35 cellular contexts compared by ENCODE assay signal in the genomic region with DNA sequence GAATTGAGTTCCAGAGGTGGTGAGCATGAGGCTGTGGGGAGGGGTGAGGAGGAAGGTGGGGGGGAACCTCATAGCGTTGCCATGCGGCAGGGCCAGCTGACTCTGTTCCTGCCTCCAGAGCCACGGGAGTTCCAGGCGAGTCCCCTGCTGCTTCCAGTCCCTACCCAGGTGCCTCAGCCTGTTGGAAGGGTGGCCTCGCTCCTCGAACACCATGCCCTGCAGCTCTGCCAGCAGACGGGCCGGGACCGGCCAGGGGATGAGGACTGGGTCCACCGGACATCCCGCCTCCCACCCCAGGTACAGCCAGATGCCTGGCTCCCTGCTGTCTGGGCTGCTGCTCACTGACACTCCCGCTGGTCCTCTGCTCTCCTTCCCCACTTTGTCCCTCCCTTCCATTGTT. TPM values are rescaled to one million over a fixed set of nuclear protein-coding genes. Genes with fewer than 3 reads are reported as not detected.
"Had no signal": no experiment of that assay in that cellular context is flagged by ENCODE, and none has a peak within 500 bp of the region (broad histone marks: within the 10 kb centered on the region; RNA-seq: fewer than 3 reads in every experiment).

No MANE protein-coding gene starts in this region.

- H3K4me1 ChIP-seq: Peyer's patch had no signal

- H3K9me3 ChIP-seq: Peyer's patch had no signal

- ATAC-seq: activated CD4-positive, alpha-beta T cell treated with anti-CD3 and anti-CD28 coated beads for 36 hours; activated CD8-positive, alpha-beta T cell treated with anti-CD3 and anti-CD28 coated beads, Interleukin-2, amount 10 ng/mL, durations not matched to agents 7 days and 5 days; activated naive CD8-positive, alpha-beta T cell treated with anti-CD3 and anti-CD28 coated beads, Interleukin-2, amount 50 U/mL, for 24 hours; activated T-cell treated with anti-CD3 and anti-CD28 coated beads, Interleukin-2, amount 50 U/mL, for 4 hours; Right ventricle myocardium inferior; SK-N-SH treated with all-trans-retinoic acid at 6 μM for 48 hours; T-cell; T-helper 17 cell had no signal

- H3K4me3 ChIP-seq: Peyer's patch had no signal

- H3K27me3 ChIP-seq: Peyer's patch had no signal

- DNase-seq: activated CD4-positive, alpha-beta T cell treated with anti-CD3 and anti-CD28 coated beads for 36 hours; activated CD4-positive, alpha-beta T cell treated with anti-CD3 and anti-CD28 coated beads, Interleukin-2, amount 10 ng/mL, durations not matched to agents 7 days and 5 days; activated CD4-positive, alpha-beta T cell treated with anti-CD3 and anti-CD28 coated beads, Interleukin-2, amount 50 U/mL, for 48 hours; activated CD8-positive, alpha-beta T cell treated with anti-CD3 and anti-CD28 coated beads, Interleukin-2, amount 10 ng/mL, durations not matched to agents 7 days and 5 days; activated effector memory CD4-positive, alpha-beta T cell treated with Interleukin-2 at 50 U/mL for 16 hours; activated naive CD4-positive, alpha-beta T cell treated with anti-CD3 and anti-CD28 coated beads, Interleukin-2, amount 10 ng/mL, durations not matched to agents 7 days and 5 days; activated naive CD8-positive, alpha-beta T cell treated with anti-CD3 and anti-CD28 coated beads, Interleukin-2, amount 50 U/mL, for 24 hours; activated T-cell treated with anti-CD3 and anti-CD28 coated beads, Interleukin-2, amount 50 U/mL, for 4 hours; anterior cingulate cortex; caudate nucleus; cerebellar nuclear complex; Karpas-422; KBM-7; NCI-H1048; NCI-H1105 treated with DMSO at 0.1 percent for 48 hours; NCI-H1436; NCI-H1694; NCI-H1930; NCI-H2081 treated with DMSO at 0.1 percent for 48 hours; NCI-H226; NCI-H446 treated with DMSO at 0.1 percent for 48 hours; NCI-H524; Peyer's patch; RPMI8226; SIG-M5; T-cell; T-helper 17 cell; T-helper 9 cell; WERI-Rb-1 had no signal

- H3K36me3 ChIP-seq: WERI-Rb-1 had no signal

- H3K27ac ChIP-seq: Peyer's patch, WERI-Rb-1 had no signal

RNA-seq across cellular contexts. Expression of a gene that starts 10.0 kb away (rescaled TPM):
- total RNA-seq: MCF 10A, PC-3, Right ventricle myocardium inferior, SK-MEL-5 had no signal

RNA-seq across cellular contexts. Expression of a gene that starts 21.3 kb away (rescaled TPM):
- total RNA-seq: bronchial epithelial cell, PC-3, Right ventricle myocardium inferior had no signal
